8 cellular contexts compared by ENCODE assay signal in the genomic region with DNA sequence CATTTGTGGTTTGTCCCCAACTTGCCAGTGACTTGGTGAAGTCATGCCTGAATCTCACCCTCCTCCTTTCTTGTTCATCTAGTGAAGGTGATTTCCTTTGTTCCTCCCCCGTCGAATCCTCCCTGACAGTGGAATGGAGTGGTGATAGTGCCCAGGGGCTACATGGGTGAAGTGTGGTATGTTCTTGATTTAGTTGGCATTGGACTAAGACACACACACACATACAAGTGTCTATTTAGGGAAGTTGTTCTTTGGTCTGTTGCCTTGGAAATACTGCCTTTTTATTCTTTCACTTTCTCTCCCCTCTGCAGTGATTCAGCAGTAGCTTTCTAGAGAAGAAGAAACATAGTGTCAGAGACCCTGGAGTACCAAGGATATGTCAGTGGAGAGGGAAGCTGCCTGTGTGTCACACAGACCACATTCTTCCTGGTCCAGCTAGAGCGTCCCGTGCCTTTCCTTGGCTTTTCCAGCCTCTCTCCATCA. TPM values are rescaled to one million over a fixed set of nuclear protein-coding genes. Genes with fewer than 3 reads are reported as not detected.
DNase-seq lines count a peak whose midpoint lies in the region; ATAC-seq and TF ChIP-seq lines count a peak whose summit lies in the region.

No MANE protein-coding gene starts in this region.

- CTCF ChIA-PET in activated CD4-positive, alpha-beta T cell treated with anti-CD3 and anti-CD28 coated beads for 36 hours (lab: Charles Lee) = interaction anchor here (1.0 to 4.8 kb wide), 4 partner anchors 8 to 43 kb away, joined by 4 to 31 read pairs (median 11); no protein-coding TSS in a partner anchor

- H3K9me3 Mint-ChIP-seq in activated CD4-positive, alpha-beta T cell treated with anti-CD3 and anti-CD28 coated beads for 36 hours (ENCODE audit: low read depth) = no peaks in the 10 kb centered on the region

- peaks cover 66% of the 10 kb centered on the region for H3K4me1 ChIP-seq in lower lobe of right lung

- no peak overlapping the region for H3K4me3 ChIP-seq in lower lobe of right lung

- ATAC-seq in activated CD4-positive, alpha-beta T cell treated with anti-CD3 and anti-CD28 coated beads for 36 hours = peak; percentile 51
- peak; percentile 44 for ATAC-seq in HG03196 (IDR thresholded peaks at IDR 0.05; ENCODE audit: unreplicated experiment)
- ATAC-seq in lower lobe of right lung = peak; percentile 59 to 75
- no peak for ATAC-seq in HG03520 (IDR thresholded peaks at IDR 0.05; ENCODE audit: unreplicated experiment)

- H3K36me3 Mint-ChIP-seq in activated CD4-positive, alpha-beta T cell treated with anti-CD3 and anti-CD28 coated beads for 36 hours (ENCODE audit: low read depth) = peaks cover 9% of the 10 kb centered on the region

- H3K9me3 ChIP-seq in lower lobe of right lung = no peaks in the 10 kb centered on the region

- H3K4me3 Mint-ChIP-seq in activated CD4-positive, alpha-beta T cell treated with anti-CD3 and anti-CD28 coated beads for 36 hours = peak overlapping the region; percentile 55

- no peak for TF ChIP-seq CTCF in lower lobe of right lung (IDR thresholded peaks at IDR 0.05)

- no peaks in the 10 kb centered on the region for H3K27me3 ChIP-seq in lower lobe of right lung (ENCODE audit: low read depth)

- peaks cover 96% of the 10 kb centered on the region for H3K4me1 Mint-ChIP-seq in activated CD4-positive, alpha-beta T cell treated with anti-CD3 and anti-CD28 coated beads for 36 hours

- no peaks in the 10 kb centered on the region for H3K36me3 ChIP-seq in lower lobe of right lung

- H3K27me3 Mint-ChIP-seq in activated CD4-positive, alpha-beta T cell treated with anti-CD3 and anti-CD28 coated beads for 36 hours = no peaks in the 10 kb centered on the region

- intact Hi-C loops in activated CD4-positive, alpha-beta T cell treated with anti-CD3 and anti-CD28 coated beads for 36 hours (cut with DNase I, micrococcal nuclease) = loop anchor here (1.0 to 10.0 kb wide), 7 partner anchors 9 to 699 kb away; a partner anchor contains a TSS
- intact Hi-C loops in lower lobe of right lung (cut with DNase I) = no loop called here

- H3K27ac ChIP-seq in lower lobe of right lung = peak overlapping the region; percentile 65

- peak; percentile 59 for DNase-seq in activated CD4-positive, alpha-beta T cell treated with anti-CD3 and anti-CD28 coated beads for 36 hours
- no peak for DNase-seq in activated CD4-positive, alpha-beta T cell treated with anti-CD3 and anti-CD28 coated beads for 1 hour
- peak; percentile 55 to 59 for DNase-seq in activated T-cell treated with anti-CD3 and anti-CD28 coated beads, Interleukin-2, amount 50 U/mL, for 48 hours
- DNase-seq in lower lobe of right lung = no peak
- DNase-seq in iPS-NIHi11 (ENCODE audit: low spot score) = no peak
- DNase-seq in NCI-H128 (lab: John Stamatoyannopoulos, UW; ENCODE audit: unreplicated experiment) = no peak

- H3K27ac Mint-ChIP-seq in activated CD4-positive, alpha-beta T cell treated with anti-CD3 and anti-CD28 coated beads for 36 hours = peak overlapping the region; percentile 88

- POLR2A ChIA-PET in activated CD4-positive, alpha-beta T cell treated with anti-CD3 and anti-CD28 coated beads for 36 hours (lab: Charles Lee) = interaction anchor here (0.7 to 1.3 kb wide), 2 partner anchors 9 kb away, joined by 3 to 7 read pairs; no protein-coding TSS in a partner anchor

RNA-seq across cellular contexts. Expression of a gene that starts 10.9 kb away (rescaled TPM):
- total RNA-seq in activated CD4-positive, alpha-beta T cell treated with anti-CD3 and anti-CD28 coated beads for 36 hours = 10 to 100 TPM; 29.1 to 33.0 TPM
- total RNA-seq in lower lobe of right lung = 35.6 TPM

Comparison
In these comparisons a context has a peak if more than half of its experiments do, and no peak if none do; other contexts are left out.
1. DNase-seq: peak in activated CD4-positive, alpha-beta T cell treated with anti-CD3 and anti-CD28 coated beads for 36 hours (single experiment) and activated T-cell treated with anti-CD3 and anti-CD28 coated beads, Interleukin-2, amount 50 U/mL, for 48 hours (2 of 2); none in activated CD4-positive, alpha-beta T cell treated with anti-CD3 and anti-CD28 coated beads for 1 hour (single experiment), lower lobe of right lung (single experiment), iPS-NIHi11 (single experiment) and NCI-H128 (single experiment).